Comparison of ENCODE assay signal across 19 cellular contexts in the genomic region with DNA sequence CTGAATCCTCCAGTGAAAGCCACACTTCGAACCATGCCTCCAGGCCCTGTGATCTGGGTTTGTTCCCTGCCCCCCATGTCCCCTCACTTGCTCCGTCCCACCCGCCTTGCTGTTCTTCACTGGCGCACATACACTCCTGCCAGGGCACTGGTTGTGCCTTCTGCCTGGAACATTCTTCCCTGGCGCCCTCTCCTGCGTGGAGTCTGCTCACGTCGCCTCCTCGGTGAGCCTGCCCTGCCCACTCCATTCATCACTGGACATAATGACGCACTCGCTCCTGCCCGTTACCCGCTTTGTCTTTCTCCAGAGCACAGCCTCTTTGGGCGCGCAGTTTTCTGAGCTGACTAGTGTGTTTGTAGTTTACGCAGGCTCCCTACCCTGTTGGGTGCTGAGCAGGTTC. TPM values are rescaled to one million over a fixed set of nuclear protein-coding genes. Genes with fewer than 3 reads are reported as not detected.
A peak's percentile ranks its signal among the peaks of the same experiment; 100 is the strongest.
DNase-seq lines count a peak whose midpoint lies in the region; ATAC-seq and TF ChIP-seq lines count a peak whose summit lies in the region.
"Had no signal": no experiment of that assay in that cellular context is flagged by ENCODE, and none has a peak within 500 bp of the region (broad histone marks: within the 10 kb centered on the region; RNA-seq: fewer than 3 reads in every experiment).

No MANE protein-coding gene starts in this region.

- H3K27ac Mint-ChIP-seq in nephron progenitor cell (peak overlapping the region; percentile 26), T-cell (no peak overlapping the region)
- H3K27ac Mint-ChIP-seq: CD8-positive, alpha-beta memory T cell had no signal

- no peaks in the 10 kb centered on the region for H3K9me3 Mint-ChIP-seq in nephron progenitor cell
- no peaks in the 10 kb centered on the region for H3K9me3 Mint-ChIP-seq in T-cell
- H3K9me3 Mint-ChIP-seq: CD8-positive, alpha-beta memory T cell had no signal

- H3K36me3 Mint-ChIP-seq in nephron progenitor cell (ENCODE audit: low read depth) (no peaks in the 10 kb centered on the region), T-cell (no peaks in the 10 kb centered on the region)
- H3K36me3 Mint-ChIP-seq: CD8-positive, alpha-beta memory T cell had no signal

- H3K27ac ChIP-seq in dorsolateral prefrontal cortex = peak overlapping the region in 55 of 59 donors; percentile 27 to 100 (median 73)

- CTCF ChIA-PET in T-cell (lab: Charles Lee) = no interaction called here

- no peaks in the 10 kb centered on the region for H3K27me3 ChIP-seq in dorsolateral prefrontal cortex

- peaks cover 4% of the 10 kb centered on the region for H3K4me1 Mint-ChIP-seq in nephron progenitor cell
- H3K4me1 Mint-ChIP-seq in T-cell = no peaks in the 10 kb centered on the region
- H3K4me1 Mint-ChIP-seq: CD8-positive, alpha-beta memory T cell had no signal

- no peak overlapping the region for H3K4me3 ChIP-seq in dorsolateral prefrontal cortex
- H3K4me3 ChIP-seq: HAP-1 had no signal

- ATAC-seq in T-cell (replicated peaks in 1 of 4) = no peak
- ATAC-seq: HepG2 had no signal

- no peak overlapping the region for H3K4me3 Mint-ChIP-seq in nephron progenitor cell
- H3K4me3 Mint-ChIP-seq in T-cell = no peak overlapping the region
- H3K4me3 Mint-ChIP-seq: CD8-positive, alpha-beta memory T cell had no signal

- no peak for TF ChIP-seq CTCF in dorsolateral prefrontal cortex (IDR thresholded peaks at IDR 0.05 in 54 of 56, conservative IDR thresholded peaks at IDR 0.05 in 2 of 56; ENCODE audit: low read depth in 1 of 56, partially characterized antibody in 56 of 56)
- TF ChIP-seq CTCF in nephron progenitor cell (IDR thresholded peaks at IDR 0.05) = no peak
- no peak for TF ChIP-seq CTCF in GM20000 (IDR thresholded peaks at IDR 0.05; ENCODE audit: extremely low read depth, missing control alignments)

- peaks cover 3% of the 10 kb centered on the region for H3K27me3 Mint-ChIP-seq in nephron progenitor cell (ENCODE audit: low read depth, poor library complexity)
- no peaks in the 10 kb centered on the region for H3K27me3 Mint-ChIP-seq in T-cell

- POLR2A ChIA-PET in T-cell (lab: Charles Lee) = no interaction called here

- DNase-seq in anterior cingulate cortex (lab: John Stamatoyannopoulos, UW) (peak in 37 of 58 donors; percentile 24 to 81 (median 55)), dorsolateral prefrontal cortex (peak in 5 of 10 donors; percentile 28 to 83 (median 74)), nephron progenitor cell (no peak), superior temporal gyrus (ENCODE audit: extremely low spot score) (peak; percentile 41), T-cell (no peak), RPMI8226 (no peak), GM20000 (ENCODE audit: low spot score) (no peak)
- DNase-seq: CD8-positive, alpha-beta memory T cell; DMS53; EL; KBM-7; NCI-H1105 treated with DMSO at 0.1 percent for 48 hours; NCI-H1694; NCI-H2081 treated with DMSO at 0.1 percent for 48 hours; NCI-H510A; NCI-H748 treated with DMSO at 0.1 percent for 48 hours; SIG-M5 had no signal

- intact Hi-C loops in dorsolateral prefrontal cortex (cut with DNase I) = no loop called here

RNA-seq across cellular contexts. Expression of gene MIEF1, which starts 21.0 kb away (rescaled TPM):
- total RNA-seq in dorsolateral prefrontal cortex = 10 to 100 TPM; 21.3 to 40.7 (median 28.0) TPM
- total RNA-seq in T-cell = 10 to 100 TPM; 19.7 to 44.1 (median 38.5) TPM

RNA-seq across cellular contexts. Expression of gene MGAT3, which starts 24.2 kb away (rescaled TPM):
- total RNA-seq in dorsolateral prefrontal cortex (100 to 1,000 TPM in 30 of 120 experiments, 10 to 100 TPM in 90; 57.7 to 147 (median 92.3) TPM), T-cell (1 to 10 TPM in 3 of 5 donors, under 1 TPM in 2; 0.23 to 2.7 (median 1.1) TPM)

RNA-seq across cellular contexts. Expression of gene ATF4, which starts 39.3 kb away (rescaled TPM):
- total RNA-seq in dorsolateral prefrontal cortex (100 to 1,000 TPM; 110 to 287 (median 161) TPM), T-cell (100 to 1,000 TPM; 236 to 371 (median 327) TPM)

RNA-seq across cellular contexts. Expression of gene RPS19BP1, which starts 51.5 kb away (rescaled TPM):
- total RNA-seq in dorsolateral prefrontal cortex (100 to 1,000 TPM in 2 of 120 experiments, 10 to 100 TPM in 118; 44.3 to 109 (median 63.6) TPM), T-cell (10 to 100 TPM; 42.4 to 76.8 (median 73.5) TPM)

Comparison
In these comparisons a context has a peak if more than half of its experiments do, and no peak if none do; other contexts are left out.
1. DNase-seq: peak in anterior cingulate cortex (37 of 58) and superior temporal gyrus (single experiment); none in nephron progenitor cell (single experiment), T-cell (0 of 34), RPMI8226 (single experiment) and GM20000 (single experiment).
2. RNA of gene MGAT3, which starts 24.2 kb away (total RNA-seq): 57.7 to 147 TPM in dorsolateral prefrontal cortex; 0.23 to 2.7 TPM in T-cell; every median in the first group is over 10 times any median in the second.